7 cellular contexts compared by ENCODE assay signal in genomic region chr12:56221233-56221756, GRCh38. TPM values are rescaled to one million over a fixed set of nuclear protein-coding genes. Genes with fewer than 3 reads are reported as not detected.
A peak's percentile ranks its signal among the peaks of the same experiment; 100 is the strongest.
DNase-seq lines count a peak whose midpoint lies in the region; ATAC-seq and TF ChIP-seq lines count a peak whose summit lies in the region.

No MANE protein-coding gene starts in this region.

- TF ChIP-seq EP300 in Ishikawa (IDR thresholded peaks at IDR 0.05; ENCODE audit: borderline replicate concordance): no peak; the same call in 1 of the 2 replicates

- no peak for TF ChIP-seq CTCF in adrenal gland (IDR thresholded peaks at IDR 0.05)

- intact Hi-C loops in adrenal gland (cut with DNase I): loop anchor here in 1 of 2 donors (5.0 kb wide), 1 partner anchor 36 kb away; the partner anchor contains the start of gene ANKRD52
- intact Hi-C loops in left cardiac atrium (cut with DNase I): loop anchor here in 1 of 2 donors (5.0 kb wide), 1 partner anchor 34 kb away; the partner anchor contains the start of gene SMARCC2
- intact Hi-C loops in posterior vena cava (cut with DNase I): no loop called here

- peaks cover 0 to 4% of the 10 kb centered on the region in 2 donors for H3K36me3 ChIP-seq in adrenal gland (replicated peaks in 1 of 2)

- peak; percentile 74 for DNase-seq in ELF-1 (ENCODE audit: low read depth, low spot score)
- peak; percentile 66 to 89 (median 81) for DNase-seq in adrenal gland
- DNase-seq in left cardiac atrium: peak; percentile 66
- DNase-seq in posterior vena cava (ENCODE audit: low spot score): peak; percentile 90
- DNase-seq in NCI-H774 (lab: John Stamatoyannopoulos, UW): no peak

- no peak for TF ChIP-seq RAD21 in Ishikawa (IDR thresholded peaks at IDR 0.05; ENCODE audit: low read depth)

- no peak for TF ChIP-seq POLR2A in adrenal gland (IDR thresholded peaks at IDR 0.05)

- peak overlapping the region; percentile 88 to 99 (median 98) for H3K27ac ChIP-seq in adrenal gland

- no peaks in the 10 kb centered on the region for H3K27me3 ChIP-seq in adrenal gland

- peaks cover 18 to 42% of the 10 kb centered on the region in 2 donors for H3K4me1 ChIP-seq in adrenal gland (replicated peaks in 1 of 2)

- ATAC-seq in GM21381 (IDR thresholded peaks at IDR 0.05; ENCODE audit: unreplicated experiment) (peak; percentile 17), left cardiac atrium (peak; percentile 42 to 56)

- H3K9me3 ChIP-seq in adrenal gland (replicated peaks in 1 of 3): no peaks in the 10 kb centered on the region

- WGBS in adrenal gland, 4 donors: 0 to 1% (median 0%) methylated on average over 19 to 21 of the region's 21 CpGs

- H3K4me3 ChIP-seq in adrenal gland: peak overlapping the region; percentile 73 to 97 (median 79)

TF ChIP-seq in Ishikawa, 13 proteins besides CTCF, POLR2A, EP300 and RAD21:
- TF ChIP-seq TEAD4 (IDR thresholded peaks at IDR 0.05) (peak; percentile 68; the same call in 1 of the 2 replicates), NFIC (IDR thresholded peaks at IDR 0.05) (no peak), ZBTB7A (IDR thresholded peaks at IDR 0.05; ENCODE audit: low read depth) (peak; percentile 76), YY1 (IDR thresholded peaks at IDR 0.05; ENCODE audit: low read depth) (no peak; the same call in 1 of the 2 replicates), CEBPB (IDR thresholded peaks at IDR 0.05) (no peak)
- TF ChIP-seq, protein P1, sequence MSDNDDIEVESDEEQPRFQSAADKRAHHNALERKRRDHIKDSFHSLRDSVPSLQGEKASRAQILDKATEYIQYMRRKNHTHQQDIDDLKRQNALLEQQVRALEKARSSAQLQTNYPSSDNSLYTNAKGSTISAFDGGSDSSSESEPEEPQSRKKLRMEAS (IDR thresholded peaks at IDR 0.05): peak; percentile 39; the same call in 1 of the 2 replicates
- TF ChIP-seq, protein P2, sequence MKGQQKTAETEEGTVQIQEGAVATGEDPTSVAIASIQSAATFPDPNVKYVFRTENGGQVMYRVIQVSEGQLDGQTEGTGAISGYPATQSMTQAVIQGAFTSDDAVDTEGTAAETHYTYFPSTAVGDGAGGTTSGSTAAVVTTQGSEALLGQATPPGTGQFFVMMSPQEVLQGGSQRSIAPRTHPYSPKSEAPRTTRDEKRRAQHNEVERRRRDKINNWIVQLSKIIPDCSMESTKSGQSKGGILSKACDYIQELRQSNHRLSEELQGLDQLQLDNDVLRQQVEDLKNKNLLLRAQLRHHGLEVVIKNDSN (IDR thresholded peaks at IDR 0.05): no peak

RNA-seq across cellular contexts. Expression of gene RNF41, which starts 0.4 kb away (rescaled TPM):
- total RNA-seq in adrenal gland: 10 to 100 TPM; 42.6 to 90.6 (median 67.4) TPM
- 10 to 100 TPM; 13.0 to 44.0 (median 13.5) TPM for polyA plus RNA-seq in adrenal gland
- total RNA-seq in left cardiac atrium: 10 to 100 TPM; 42.8 to 49.4 TPM
- total RNA-seq in posterior vena cava: 10 to 100 TPM; 40.1 to 44.2 TPM

RNA-seq across cellular contexts. Expression of gene NABP2, which starts 2.8 kb away (rescaled TPM):
- 10 to 100 TPM; 23.8 to 55.4 (median 48.9) TPM for total RNA-seq in adrenal gland
- 10 to 100 TPM; 24.6 to 48.3 (median 39.7) TPM for polyA plus RNA-seq in adrenal gland
- 10 to 100 TPM; 19.4 to 21.7 TPM for total RNA-seq in left cardiac atrium
- 10 to 100 TPM; 19.9 to 23.1 TPM for total RNA-seq in posterior vena cava

RNA-seq across cellular contexts. Expression of gene SLC39A5, which starts 8.6 kb away (rescaled TPM):
- total RNA-seq in adrenal gland: under 1 TPM in 2 of 8 donors, not detected in 6; 0.65 to 0.83 TPM
- 1 to 10 TPM in 1 of 3 donors, under 1 TPM in 1, not detected in 1; 0.54 to 2.0 TPM for polyA plus RNA-seq in adrenal gland
- total RNA-seq in left cardiac atrium: not detected
- total RNA-seq in posterior vena cava: not detected

RNA-seq across cellular contexts. Expression of gene SMARCC2, which starts 32.0 kb away (rescaled TPM):
- total RNA-seq in adrenal gland: 100 to 1,000 TPM in 1 of 8 donors, 10 to 100 TPM in 7; 48.5 to 102 (median 72.3) TPM
- polyA plus RNA-seq in adrenal gland: 10 to 100 TPM; 22.8 to 75.1 (median 46.6) TPM
- 10 to 100 TPM; 65.2 to 68.5 TPM for total RNA-seq in left cardiac atrium
- total RNA-seq in posterior vena cava: 10 to 100 TPM; 81.0 to 93.9 TPM

RNA-seq across cellular contexts. Expression of gene ANKRD52, which starts 36.9 kb away (rescaled TPM):
- total RNA-seq in adrenal gland (10 to 100 TPM; 21.3 to 86.8 (median 39.2) TPM), left cardiac atrium (10 to 100 TPM; 20.3 to 24.1 TPM), posterior vena cava (10 to 100 TPM; 24.6 to 34.5 TPM)
- 10 to 100 TPM in 2 of 3 donors, 1 to 10 TPM in 1; 8.4 to 54.0 (median 28.8) TPM for polyA plus RNA-seq in adrenal gland
